ENCODE assay signal across 1 cellular context in genomic region chr18:28571929-28572328, GRCh38.
TF ChIP-seq lines count a peak whose summit lies in the region.

No MANE protein-coding gene starts in this region.

TF ChIP-seq in HepG2, 621 proteins besides CTCF, POLR2A, EP300 and RAD21 (continued from another document):
- no peak for TF ChIP-seq ARNTL (CRISPR knock-in tag; IDR thresholded peaks at IDR 0.05)
- TF ChIP-seq SOX6 (IDR thresholded peaks at IDR 0.05): no peak
- no peak for TF ChIP-seq SOX6 (CRISPR knock-in tag; IDR thresholded peaks at IDR 0.05)
- TF ChIP-seq, protein P1, sequence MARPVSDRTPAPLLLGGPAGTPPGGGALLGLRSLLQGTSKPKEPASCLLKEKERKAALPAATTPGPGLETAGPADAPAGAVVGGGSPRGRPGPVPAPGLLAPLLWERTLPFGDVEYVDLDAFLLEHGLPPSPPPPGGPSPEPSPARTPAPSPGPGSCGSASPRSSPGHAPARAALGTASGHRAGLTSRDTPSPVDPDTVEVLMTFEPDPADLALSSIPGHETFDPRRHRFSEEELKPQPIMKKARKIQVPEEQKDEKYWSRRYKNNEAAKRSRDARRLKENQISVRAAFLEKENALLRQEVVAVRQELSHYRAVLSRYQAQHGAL (CRISPR knock-in tag; IDR thresholded peaks at IDR 0.05; ENCODE audit: not compliant biosample characterization): no peak
- TF ChIP-seq ZNF138 (CRISPR knock-in tag; IDR thresholded peaks at IDR 0.05; ENCODE audit: low read depth): no peak
- no peak for TF ChIP-seq STAG1 (CRISPR knock-in tag; IDR thresholded peaks at IDR 0.05)
- TF ChIP-seq SNAI1 (CRISPR knock-in tag; IDR thresholded peaks at IDR 0.05; ENCODE audit: borderline replicate concordance): no peak
- TF ChIP-seq PHF5A (CRISPR knock-in tag; IDR thresholded peaks at IDR 0.05; ENCODE audit: low read depth, unreplicated experiment): no peak
- TF ChIP-seq HIVEP1 (CRISPR knock-in tag; IDR thresholded peaks at IDR 0.05): no peak
- no peak for TF ChIP-seq AHDC1 (CRISPR knock-in tag; IDR thresholded peaks at IDR 0.05; ENCODE audit: borderline replicate concordance)
- TF ChIP-seq, protein P2, sequence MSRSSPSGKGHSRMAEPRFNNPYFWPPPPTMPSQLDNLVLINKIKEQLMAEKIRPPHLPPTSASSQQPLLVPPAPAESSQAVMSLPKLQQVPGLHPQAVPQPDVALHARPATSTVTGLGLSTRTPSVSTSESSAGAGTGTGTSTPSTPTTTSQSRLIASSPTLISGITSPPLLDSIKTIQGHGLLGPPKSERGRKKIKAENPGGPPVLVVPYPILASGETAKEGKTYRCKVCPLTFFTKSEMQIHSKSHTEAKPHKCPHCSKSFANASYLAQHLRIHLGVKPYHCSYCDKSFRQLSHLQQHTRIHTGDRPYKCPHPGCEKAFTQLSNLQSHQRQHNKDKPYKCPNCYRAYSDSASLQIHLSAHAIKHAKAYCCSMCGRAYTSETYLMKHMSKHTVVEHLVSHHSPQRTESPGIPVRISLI (CRISPR knock-in tag; IDR thresholded peaks at IDR 0.05; ENCODE audit: borderline replicate concordance): no peak
- TF ChIP-seq KDM2A (CRISPR knock-in tag; IDR thresholded peaks at IDR 0.05; ENCODE audit: borderline replicate concordance, low read depth): no peak
- TF ChIP-seq TIGD3 (CRISPR knock-in tag; IDR thresholded peaks at IDR 0.05; ENCODE audit: borderline replicate concordance): no peak
- no peak for TF ChIP-seq ZNF234 (CRISPR knock-in tag; conservative IDR thresholded peaks at IDR 0.05)
- TF ChIP-seq PCBP1 (IDR thresholded peaks at IDR 0.05; ENCODE audit: borderline replicate concordance, low read depth, low read length): no peak
- TF ChIP-seq, protein P3, sequence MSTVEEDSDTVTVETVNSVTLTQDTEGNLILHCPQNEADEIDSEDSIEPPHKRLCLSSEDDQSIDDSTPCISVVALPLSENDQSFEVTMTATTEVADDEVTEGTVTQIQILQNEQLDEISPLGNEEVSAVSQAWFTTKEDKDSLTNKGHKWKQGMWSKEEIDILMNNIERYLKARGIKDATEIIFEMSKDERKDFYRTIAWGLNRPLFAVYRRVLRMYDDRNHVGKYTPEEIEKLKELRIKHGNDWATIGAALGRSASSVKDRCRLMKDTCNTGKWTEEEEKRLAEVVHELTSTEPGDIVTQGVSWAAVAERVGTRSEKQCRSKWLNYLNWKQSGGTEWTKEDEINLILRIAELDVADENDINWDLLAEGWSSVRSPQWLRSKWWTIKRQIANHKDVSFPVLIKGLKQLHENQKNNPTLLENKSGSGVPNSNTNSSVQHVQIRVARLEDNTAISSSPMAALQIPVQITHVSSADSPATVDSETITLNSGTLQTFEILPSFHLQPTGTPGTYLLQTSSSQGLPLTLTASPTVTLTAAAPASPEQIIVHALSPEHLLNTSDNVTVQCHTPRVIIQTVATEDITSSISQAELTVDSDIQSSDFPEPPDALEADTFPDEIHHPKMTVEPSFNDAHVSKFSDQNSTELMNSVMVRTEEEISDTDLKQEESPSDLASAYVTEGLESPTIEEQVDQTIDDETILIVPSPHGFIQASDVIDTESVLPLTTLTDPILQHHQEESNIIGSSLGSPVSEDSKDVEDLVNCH (CRISPR knock-in tag; IDR thresholded peaks at IDR 0.05): no peak
